18 cellular contexts compared by ENCODE assay signal in genomic region chr16:80033783-80034468, GRCh38.
"Had no signal": no experiment of that assay in that cellular context is flagged by ENCODE, and none has a peak within 500 bp of the region (broad histone marks: within the 10 kb centered on the region; RNA-seq: fewer than 3 reads in every experiment).

No MANE protein-coding gene starts in this region.

- H3K27me3 ChIP-seq: SJCRH30 had no signal

- H3K4me3 ChIP-seq: K562, SJCRH30 had no signal

- H3K36me3 ChIP-seq: SJCRH30 had no signal

- H3K4me2 ChIP-seq: KMS-11 had no signal

- H3K9ac ChIP-seq: KMS-11 had no signal

- FAIRE-seq: K562 had no signal

- H3K4me1 ChIP-seq: SJCRH30 had no signal

- DNase-seq: Kasumi-1, MM.1S, NCI-H1092 treated with DMSO at 0.1 percent for 48 hours, NCI-H1436, NCI-H187, NCI-H2029, NCI-H2081 treated with DMSO at 0.1 percent for 48 hours, NCI-H2171, NCI-H226, NCI-H446, NCI-H510A, NCI-H524 treated with DMSO at 0.1 percent for 48 hours, NCI-H69, NCI-H774, SHP77 treated with DMSO at 0.1 percent for 48 hours, SJCRH30 had no signal

- H3K27ac ChIP-seq: KMS-11, SJCRH30 had no signal

- H3K9me3 ChIP-seq: SJCRH30 had no signal
